8 cellular contexts compared by ENCODE assay signal in the genomic region with DNA sequence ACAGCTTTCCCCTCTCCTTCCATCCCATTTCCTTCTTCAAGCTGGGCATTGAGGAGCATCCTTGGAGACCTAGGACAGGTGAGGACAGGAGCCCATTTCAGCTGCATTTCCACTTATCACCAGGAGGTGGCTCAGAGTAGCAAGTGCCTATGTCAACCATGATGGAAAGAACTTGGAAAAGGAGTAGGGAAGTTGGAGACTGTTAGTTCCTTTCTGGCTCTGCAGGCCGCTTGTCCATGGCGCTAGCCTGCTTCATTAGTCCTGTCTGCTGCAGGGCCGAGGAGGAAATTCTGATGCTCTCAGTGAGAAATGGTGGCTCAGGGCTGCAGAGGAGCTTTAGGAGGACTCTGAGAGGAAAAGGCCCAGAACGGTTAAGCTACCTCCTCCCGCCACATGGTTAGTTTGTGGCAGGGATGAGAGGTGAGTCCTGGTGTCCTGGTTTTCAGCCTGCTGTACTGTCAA. TPM values are rescaled to one million over a fixed set of nuclear protein-coding genes. Genes with fewer than 3 reads are reported as not detected.
DNase-seq lines count a peak whose midpoint lies in the region; ATAC-seq, FAIRE-seq and TF ChIP-seq lines count a peak whose summit lies in the region.

No MANE protein-coding gene starts in this region.

- H3K27ac ChIP-seq in gastroesophageal sphincter, result peak overlapping the region in 1 of 4 donors; percentile 21

- DNase-seq in AG09309 (ENCODE audit: low read depth) (no peak), GM18507 (ENCODE audit: extremely low spot score, insufficient read length, low read depth) (no peak), NCI-H82 treated with DMSO at 0.1 percent for 48 hours (lab: John Stamatoyannopoulos, UW; ENCODE audit: unreplicated experiment) (peak; percentile 4), pulmonary artery endothelial cell (ENCODE audit: low read depth, low spot score) (peak; percentile 29), NCI-H128 (lab: John Stamatoyannopoulos, UW; ENCODE audit: unreplicated experiment) (no peak)
- DNase-seq in activated T-helper 2 cell treated with anti-CD3 and anti-CD28 coated beads, Interferon-gamma antibody, Interleukin-2, Interleukin-4, amounts not matched to agents 10 μg/mL and 5 μg/mL and 100 μg/mL, durations not matched to agents 14 hours and 24 hours and 36 hours (ENCODE audit: low spot score), result peak; percentile 36

- H3K27me3 Mint-ChIP-seq in activated T-helper 2 cell treated with anti-CD3 and anti-CD28 coated beads, Interferon-gamma antibody, Interleukin-2, Interleukin-4, amounts not matched to agents 10 μg/mL and 5 μg/mL and 100 μg/mL, durations not matched to agents 14 hours and 24 hours and 36 hours (ENCODE audit: low read depth), result peaks cover 19% of the 10 kb centered on the region

- H3K9me3 ChIP-seq in gastroesophageal sphincter, result no peaks in the 10 kb centered on the region

- H3K4me1 ChIP-seq in gastroesophageal sphincter, result peaks cover 0 to 9% (median 3%) of the 10 kb centered on the region in 3 donors

- no peaks in the 10 kb centered on the region for H3K36me3 ChIP-seq in gastroesophageal sphincter

- peak; percentile 29 for FAIRE-seq in GM18507 (lab: Jason Lieb, UNC)

- no peak overlapping the region for H3K4me3 ChIP-seq in AG09309 (ENCODE audit: control insufficient read depth, low read depth, low read length)
- no peak overlapping the region for H3K4me3 ChIP-seq in gastroesophageal sphincter

- H3K36me3 Mint-ChIP-seq in activated T-helper 2 cell treated with anti-CD3 and anti-CD28 coated beads, Interferon-gamma antibody, Interleukin-2, Interleukin-4, amounts not matched to agents 10 μg/mL and 5 μg/mL and 100 μg/mL, durations not matched to agents 14 hours and 24 hours and 36 hours (ENCODE audit: low read depth), result no peaks in the 10 kb centered on the region

- H3K4me1 Mint-ChIP-seq in activated T-helper 2 cell treated with anti-CD3 and anti-CD28 coated beads, Interferon-gamma antibody, Interleukin-2, Interleukin-4, amounts not matched to agents 10 μg/mL and 5 μg/mL and 100 μg/mL, durations not matched to agents 14 hours and 24 hours and 36 hours (ENCODE audit: low read depth), result peaks cover 15% of the 10 kb centered on the region

- H3K27me3 ChIP-seq in gastroesophageal sphincter, result peaks cover 16% of the 10 kb centered on the region

- intact Hi-C loops in activated T-helper 2 cell treated with anti-CD3 and anti-CD28 coated beads, Interferon-gamma antibody, Interleukin-2, Interleukin-4, amounts not matched to agents 10 μg/mL and 5 μg/mL and 100 μg/mL, durations not matched to agents 14 hours and 24 hours and 36 hours (cut with micrococcal nuclease), result loop anchor here (1.0 kb wide), 1 partner anchor 23 kb away; no protein-coding TSS in a partner anchor

- no peaks in the 10 kb centered on the region for H3K9me3 Mint-ChIP-seq in activated T-helper 2 cell treated with anti-CD3 and anti-CD28 coated beads, Interferon-gamma antibody, Interleukin-2, Interleukin-4, amounts not matched to agents 10 μg/mL and 5 μg/mL and 100 μg/mL, durations not matched to agents 14 hours and 24 hours and 36 hours

- no peak for TF ChIP-seq POLR2A in gastroesophageal sphincter (IDR thresholded peaks at IDR 0.05)

- WGBS in gastroesophageal sphincter (ENCODE audit: low coverage in 1 of 2), 2 donors, result 17 to 21% methylated on average over 2 to 3 of the region's 5 CpGs

- TF ChIP-seq CTCF in AG09309 (IDR thresholded peaks at IDR 0.05; ENCODE audit: control insufficient read depth, insufficient read depth, low read depth, low read length, missing control alignments) (peak; percentile 85), gastroesophageal sphincter (IDR thresholded peaks at IDR 0.05) (peak; percentile 70 to 97 (median 93))

- no peak overlapping the region for H3K4me3 Mint-ChIP-seq in activated T-helper 2 cell treated with anti-CD3 and anti-CD28 coated beads, Interferon-gamma antibody, Interleukin-2, Interleukin-4, amounts not matched to agents 10 μg/mL and 5 μg/mL and 100 μg/mL, durations not matched to agents 14 hours and 24 hours and 36 hours (ENCODE audit: low read depth)

- TF ChIP-seq EP300 in gastroesophageal sphincter (IDR thresholded peaks at IDR 0.05), result no peak

- H3K27ac Mint-ChIP-seq in activated T-helper 2 cell treated with anti-CD3 and anti-CD28 coated beads, Interferon-gamma antibody, Interleukin-2, Interleukin-4, amounts not matched to agents 10 μg/mL and 5 μg/mL and 100 μg/mL, durations not matched to agents 14 hours and 24 hours and 36 hours, result no peak overlapping the region

- ATAC-seq in gastroesophageal sphincter (peak; percentile 83), GM18502 (IDR thresholded peaks at IDR 0.05; ENCODE audit: poor library complexity, unreplicated experiment) (no peak)

RNA-seq across cellular contexts. Expression of a gene that starts 7.0 kb away (rescaled TPM):
- total RNA-seq in activated T-helper 2 cell treated with anti-CD3 and anti-CD28 coated beads, Interferon-gamma antibody, Interleukin-2, Interleukin-4, amounts not matched to agents 10 μg/mL and 5 μg/mL and 100 μg/mL, durations not matched to agents 14 hours and 24 hours and 36 hours, result 16.7 and 17.0 TPM in 2 replicates
- total RNA-seq in gastroesophageal sphincter, result 10 to 100 TPM; 34.7 to 61.5 (median 48.0) TPM
- total RNA-seq in pulmonary artery endothelial cell, result 39.8 and 87.2 TPM in 2 replicates

RNA-seq across cellular contexts. Expression of a gene that starts 44.0 kb away (rescaled TPM):
- 69.3 and 76.6 TPM in 2 replicates for total RNA-seq in activated T-helper 2 cell treated with anti-CD3 and anti-CD28 coated beads, Interferon-gamma antibody, Interleukin-2, Interleukin-4, amounts not matched to agents 10 μg/mL and 5 μg/mL and 100 μg/mL, durations not matched to agents 14 hours and 24 hours and 36 hours
- total RNA-seq in gastroesophageal sphincter (100 to 1,000 TPM; 261 to 338 (median 333) TPM), pulmonary artery endothelial cell (87.8 and 104 TPM in 2 replicates)

Comparison
In these comparisons a context has a peak if more than half of its experiments do, and no peak if none do; other contexts are left out.
1. DNase-seq: peak in NCI-H82 treated with DMSO at 0.1 percent for 48 hours (single experiment), activated T-helper 2 cell treated with anti-CD3 and anti-CD28 coated beads, Interferon-gamma antibody, Interleukin-2, Interleukin-4, amounts not matched to agents 10 μg/mL and 5 μg/mL and 100 μg/mL, durations not matched to agents 14 hours and 24 hours and 36 hours (single experiment) and pulmonary artery endothelial cell (single experiment); none in AG09309 (single experiment), GM18507 (single experiment) and NCI-H128 (single experiment).